Comparison of ENCODE assay signal across 13 cellular contexts in the genomic region with DNA sequence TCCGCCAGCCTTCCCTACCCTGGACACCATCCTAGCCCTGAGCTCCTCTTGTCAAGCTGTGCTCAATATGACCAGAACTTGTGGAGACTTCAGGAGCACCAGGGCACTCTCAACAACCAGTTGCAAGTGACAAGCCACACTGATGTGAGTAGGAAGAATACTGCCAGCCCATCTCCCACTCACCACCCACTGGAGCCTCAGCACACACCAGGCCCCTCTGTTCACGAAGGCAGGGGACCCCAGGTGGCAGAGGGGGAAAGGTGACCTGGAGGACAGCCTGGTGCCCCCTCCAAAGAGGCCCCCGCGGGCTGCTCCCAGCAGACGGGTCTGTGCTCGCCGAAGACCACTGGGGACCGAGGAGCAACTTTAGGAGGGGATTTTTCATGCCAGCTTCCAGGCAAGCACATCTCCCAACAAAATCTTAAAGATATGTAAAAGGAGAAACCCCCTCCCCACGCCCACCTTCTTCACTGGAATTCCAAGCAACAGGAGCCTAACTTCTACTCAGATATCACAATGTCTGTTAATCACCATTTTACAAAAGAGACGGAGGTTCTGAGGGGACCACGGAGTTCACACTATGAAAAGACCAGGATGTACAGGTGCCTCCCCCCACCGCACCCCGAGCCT. TPM values are rescaled to one million over a fixed set of nuclear protein-coding genes. Genes with fewer than 3 reads are reported as not detected.
A peak's percentile ranks its signal among the peaks of the same experiment; 100 is the strongest.
DNase-seq lines count a peak whose midpoint lies in the region; ATAC-seq and TF ChIP-seq lines count a peak whose summit lies in the region.
"Had no signal": no experiment of that assay in that cellular context is flagged by ENCODE, and none has a peak within 500 bp of the region (broad histone marks: within the 10 kb centered on the region; RNA-seq: fewer than 3 reads in every experiment).

No MANE protein-coding gene starts in this region.

- H3F3A ChIP-seq in neural cell (ENCODE audit: insufficient read depth, low read length, poor library complexity, severe bottlenecking): no peaks in the 10 kb centered on the region

- H3K4me3 Mint-ChIP-seq in CD4-positive, CD25-positive, alpha-beta regulatory T cell: peak overlapping the region in 3 of 4 donors; percentile 9 to 82 (median 74)
- peak overlapping the region; percentile 58 for H3K4me3 Mint-ChIP-seq in endodermal cell
- H3K4me3 Mint-ChIP-seq: activated B cell treated with CpG ODN at 0.5 μM for 24 hours had no signal

- peaks cover 0 to 8% (median 2%) of the 10 kb centered on the region in 4 donors for H3K4me1 Mint-ChIP-seq in CD4-positive, CD25-positive, alpha-beta regulatory T cell
- H3K4me1 Mint-ChIP-seq in endodermal cell: peaks cover 4% of the 10 kb centered on the region

- ATAC-seq in CD4-positive, CD25-positive, alpha-beta regulatory T cell (ENCODE audit: low read depth in 2 of 2): no peak
- no peak for ATAC-seq in HG02840 (IDR thresholded peaks at IDR 0.05; ENCODE audit: low FRiP score, unreplicated experiment)

- no peak overlapping the region for H2AFZ ChIP-seq in neural cell (ENCODE audit: low read depth, low read length)

- no peak for TF ChIP-seq EP300 in neural cell (conservative IDR thresholded peaks at IDR 0.05; ENCODE audit: poor library complexity, severe bottlenecking)

- H3K9me2 ChIP-seq in neural cell (ENCODE audit: insufficient read depth, low read length): no peaks in the 10 kb centered on the region

- DNase-seq in CD4-positive, CD25-positive, alpha-beta regulatory T cell: peak in 1 of 3 donors; percentile 10
- DNase-seq in endodermal cell (no peak), GDM1 (lab: John Stamatoyannopoulos, UW) (no peak), coronary artery (ENCODE audit: low spot score) (no peak), NCI-H446 treated with DMSO at 0.1 percent for 48 hours (lab: John Stamatoyannopoulos, UW) (no peak)
- DNase-seq: activated B cell treated with CpG ODN at 0.5 μM for 24 hours, brain microvascular endothelial cell had no signal

- H3K36me3 ChIP-seq in CD4-positive, CD25-positive, alpha-beta regulatory T cell (ENCODE audit: control insufficient read depth, insufficient read depth, low read length): no peaks in the 10 kb centered on the region
- no peaks in the 10 kb centered on the region for H3K36me3 ChIP-seq in HUES48 (ENCODE audit: control insufficient read depth, insufficient read depth, low read length)
- H3K36me3 ChIP-seq in endodermal cell (ENCODE audit: control insufficient read depth, insufficient read depth, low read length): no peaks in the 10 kb centered on the region
- H3K36me3 ChIP-seq in neural cell (ENCODE audit: insufficient read depth, low read length): no peaks in the 10 kb centered on the region
- H3K36me3 ChIP-seq: BLaER1, brain microvascular endothelial cell had no signal

- TF ChIP-seq CTCF in endodermal cell (conservative IDR thresholded peaks at IDR 0.05) (no peak), neural cell (IDR thresholded peaks at IDR 0.05; ENCODE audit: poor library complexity, severe bottlenecking) (no peak), coronary artery (IDR thresholded peaks at IDR 0.05) (no peak)

- H3K79me2 ChIP-seq in neural cell (replicated peaks; ENCODE audit: insufficient read depth, low read length): no peaks in the 10 kb centered on the region

- H3K27me3 ChIP-seq in CD4-positive, CD25-positive, alpha-beta regulatory T cell (ENCODE audit: control insufficient read depth, insufficient read depth, low read length): peaks cover 10% of the 10 kb centered on the region
- H3K27me3 ChIP-seq in HUES48 (ENCODE audit: control insufficient read depth, insufficient read depth, low read length) (peaks cover 26% of the 10 kb centered on the region), endodermal cell (ENCODE audit: control insufficient read depth, insufficient read depth, low read length, poor library complexity, severe bottlenecking) (peaks cover 40% of the 10 kb centered on the region), neural cell (ENCODE audit: insufficient read depth, low read depth, low read length) (peaks cover 13% of the 10 kb centered on the region)

- no peak overlapping the region for H3K27ac ChIP-seq in CD4-positive, CD25-positive, alpha-beta regulatory T cell (ENCODE audit: insufficient read depth, low read length, poor library complexity, severe bottlenecking)
- H3K27ac ChIP-seq in HUES48 (ENCODE audit: low read depth, low read length): no peak overlapping the region
- no peak overlapping the region for H3K27ac ChIP-seq in endodermal cell (ENCODE audit: low read depth, low read length)
- no peak overlapping the region for H3K27ac ChIP-seq in neural cell (ENCODE audit: low read length)
- no peak overlapping the region for H3K27ac ChIP-seq in coronary artery
- H3K27ac ChIP-seq: BLaER1, brain microvascular endothelial cell, SK-N-MC had no signal

- H3K4me3 ChIP-seq in CD4-positive, CD25-positive, alpha-beta regulatory T cell (ENCODE audit: low read depth, low read length): no peak overlapping the region
- H3K4me3 ChIP-seq in HUES48 (ENCODE audit: low read depth, low read length): peak overlapping the region; percentile 64
- H3K4me3 ChIP-seq in endodermal cell (ENCODE audit: low read length): peak overlapping the region; percentile 56
- peak overlapping the region; percentile 63 for H3K4me3 ChIP-seq in neural cell (ENCODE audit: low read length)
- H3K4me3 ChIP-seq in coronary artery: no peak overlapping the region
- H3K4me3 ChIP-seq: BLaER1 had no signal

- 25 to 44% methylated on average over 9 to 13 of the region's 13 CpGs for WGBS in endodermal cell (ENCODE audit: insufficient coverage in 1 of 2, insufficient read length in 1 of 2), 2 experiments

- peaks cover 56% of the 10 kb centered on the region for H3K27me3 Mint-ChIP-seq in CD4-positive, CD25-positive, alpha-beta regulatory T cell
- peaks cover 54% of the 10 kb centered on the region for H3K27me3 Mint-ChIP-seq in endodermal cell (ENCODE audit: insufficient read depth)

- no peak overlapping the region for H3K27ac Mint-ChIP-seq in CD4-positive, CD25-positive, alpha-beta regulatory T cell
- H3K27ac Mint-ChIP-seq in endodermal cell: no peak overlapping the region
- H3K27ac Mint-ChIP-seq: activated B cell treated with CpG ODN at 0.5 μM for 24 hours had no signal

- H3K9ac ChIP-seq in HUES48 (ENCODE audit: low read depth, low read length) (no peak overlapping the region), endodermal cell (ENCODE audit: extremely low read depth, low read length, poor library complexity, severe bottlenecking) (no peak overlapping the region), neural cell (ENCODE audit: low read length) (no peak overlapping the region)
- H3K9ac ChIP-seq: BLaER1 had no signal

- H3K9me3 Mint-ChIP-seq in CD4-positive, CD25-positive, alpha-beta regulatory T cell: peaks cover 0 to 4% (median 0%) of the 10 kb centered on the region in 7 donors
- H3K9me3 Mint-ChIP-seq in endodermal cell: no peaks in the 10 kb centered on the region
- H3K9me3 Mint-ChIP-seq: activated B cell treated with CpG ODN at 0.5 μM for 24 hours had no signal

- H3K4me1 ChIP-seq in CD4-positive, CD25-positive, alpha-beta regulatory T cell (ENCODE audit: control insufficient read depth, insufficient read depth, low read length, poor library complexity, severe bottlenecking): peaks cover 6% of the 10 kb centered on the region
- H3K4me1 ChIP-seq in HUES48 (ENCODE audit: control insufficient read depth, insufficient read depth, low read length): no peaks in the 10 kb centered on the region
- peaks cover 5% of the 10 kb centered on the region for H3K4me1 ChIP-seq in endodermal cell (ENCODE audit: control insufficient read depth, insufficient read depth, low read length)
- H3K4me1 ChIP-seq: BLaER1 had no signal

- H3K36me3 Mint-ChIP-seq in CD4-positive, CD25-positive, alpha-beta regulatory T cell: no peaks in the 10 kb centered on the region
- H3K36me3 Mint-ChIP-seq in endodermal cell (ENCODE audit: low read depth): no peaks in the 10 kb centered on the region

- no peaks in the 10 kb centered on the region for H3K9me3 ChIP-seq in CD4-positive, CD25-positive, alpha-beta regulatory T cell (ENCODE audit: control insufficient read depth in 2 of 2, low read length in 2 of 2)
- no peaks in the 10 kb centered on the region for H3K9me3 ChIP-seq in HUES48 (ENCODE audit: control insufficient read depth, insufficient read depth, low read length)
- no peaks in the 10 kb centered on the region for H3K9me3 ChIP-seq in endodermal cell (ENCODE audit: control insufficient read depth, low read length)
- no peaks in the 10 kb centered on the region for H3K9me3 ChIP-seq in neural cell (ENCODE audit: low read length)
- H3K9me3 ChIP-seq: BLaER1 had no signal

- no peak for TF ChIP-seq RAD21 in neural cell (conservative IDR thresholded peaks at IDR 0.05)

- H4K20me1 ChIP-seq in neural cell (ENCODE audit: insufficient read depth): no peaks in the 10 kb centered on the region
- H4K20me1 ChIP-seq: BLaER1 had no signal

- H3K4me2 ChIP-seq in neural cell (ENCODE audit: low read length): no peak overlapping the region
- H3K4me2 ChIP-seq: BLaER1 had no signal

TF ChIP-seq in neural cell, 6 proteins besides CTCF, POLR2A, EP300 and RAD21 (continues in another document):
- TF ChIP-seq POLR2AphosphoS5 (IDR thresholded peaks at IDR 0.05): no peak

RNA-seq across cellular contexts. Expression of a gene that starts 1.0 kb away (rescaled TPM):
- total RNA-seq in CD4-positive, CD25-positive, alpha-beta regulatory T cell: not detected
- polyA plus RNA-seq in CD4-positive, CD25-positive, alpha-beta regulatory T cell: not detected
- total RNA-seq in endodermal cell: under 1 TPM in 1 of 2 donors, not detected in 1; 0.15 TPM
- polyA plus RNA-seq in endodermal cell (2013, experiment 1 of 2): not detected
- polyA plus RNA-seq in endodermal cell (2013, experiment 2 of 2): not detected
- polyA plus RNA-seq in neural cell: 0.40 and 0.42 TPM in 2 replicates
- polyA minus RNA-seq in neural cell: 0.46 TPM in 1 of 2 replicates, not detected in the other
- total RNA-seq: activated B cell treated with CpG ODN at 0.5 μM for 24 hours, liver had no signal
- polyA plus RNA-seq: liver had no signal

Comparison
In these comparisons a context has a peak if more than half of its experiments do, and no peak if none do; other contexts are left out.
1. H3K4me3 ChIP-seq: peak in HUES48 (single experiment), endodermal cell (single experiment) and neural cell (single experiment); none in CD4-positive, CD25-positive, alpha-beta regulatory T cell (single experiment) and coronary artery (single experiment).